In genomic region chr10:86718556-86718955, GRCh38 we compare ENCODE assay signal across 26 cellular contexts. TPM values are rescaled to one million over a fixed set of nuclear protein-coding genes. Genes with fewer than 3 reads are reported as not detected.
"Had no signal": no experiment of that assay in that cellular context is flagged by ENCODE, and none has a peak within 500 bp of the region (broad histone marks: within the 10 kb centered on the region; RNA-seq: fewer than 3 reads in every experiment).

No MANE protein-coding gene starts in this region.

- H3K4me3 ChIP-seq: K562, SJCRH30, SK-N-MC had no signal

- H3K9me3 ChIP-seq: SJCRH30 had no signal

- DNase-seq: activated CD4-positive, alpha-beta T cell treated with anti-CD3 and anti-CD28 coated beads, Interleukin-2, amount 10 ng/mL, durations not matched to agents 24 days and 14 days; activated CD4-positive, alpha-beta T cell treated with anti-CD3 and anti-CD28 coated beads, Interleukin-2, amount 50 U/mL, for 4 hours; activated CD8-positive, alpha-beta T cell treated with anti-CD3 and anti-CD28 coated beads for 36 hours; activated effector memory CD4-positive, alpha-beta T cell treated with anti-CD3 and anti-CD28 coated beads, Interleukin-2, amount 50 U/mL, for 16 hours; activated naive CD4-positive, alpha-beta T cell; activated naive CD4-positive, alpha-beta T cell treated with anti-CD3 and anti-CD28 coated beads, Interleukin-2, amount 50 U/mL, for 16 hours; activated naive CD8-positive, alpha-beta T cell treated with anti-CD3 and anti-CD28 coated beads for 36 hours; activated T-cell treated with anti-CD3 and anti-CD28 coated beads, Interleukin-2, amount 50 U/mL, for 1 hour; activated T-cell treated with anti-CD3 and anti-CD28 coated beads, Interleukin-2, amount 50 U/mL, for 72 hours; amniotic stem cell; brain microvascular endothelial cell; NCI-H1105; NCI-H1417 treated with DMSO at 0.1 percent for 48 hours; NCI-H187 treated with DMSO at 0.1 percent for 48 hours; NCI-H2081; NCI-H2171 treated with DMSO at 0.1 percent for 48 hours; NCI-H226; NCI-H446 treated with DMSO at 0.1 percent for 48 hours; NCI-H524; SHP77; SJCRH30 had no signal

- H3K27ac ChIP-seq: brain microvascular endothelial cell, SJCRH30, SK-N-MC had no signal

- H3K36me3 ChIP-seq: brain microvascular endothelial cell, SJCRH30 had no signal

- H3K4me1 ChIP-seq: SJCRH30 had no signal

- ATAC-seq: activated CD8-positive, alpha-beta T cell treated with anti-CD3 and anti-CD28 coated beads for 36 hours; activated T-cell treated with anti-CD3 and anti-CD28 coated beads, Interleukin-2, amount 50 U/mL, for 72 hours; activated T-helper 17 cell treated with anti-CD3 and anti-CD28 coated beads, Interleukin-2, amount 50 U/mL, for 72 hours; K562; Panc1 had no signal

- H3K27me3 ChIP-seq: brain microvascular endothelial cell, SJCRH30 had no signal

RNA-seq across cellular contexts. Expression of gene LDB3, which starts 50.2 kb away (rescaled TPM):
- total RNA-seq: activated CD4-positive, alpha-beta T cell treated with anti-CD3 and anti-CD28 coated beads, Interleukin-2, amount 10 ng/mL, durations not matched to agents 24 days and 14 days; K562; RPMI7951 had no signal
